24 cellular contexts compared by ENCODE assay signal in the genomic region with DNA sequence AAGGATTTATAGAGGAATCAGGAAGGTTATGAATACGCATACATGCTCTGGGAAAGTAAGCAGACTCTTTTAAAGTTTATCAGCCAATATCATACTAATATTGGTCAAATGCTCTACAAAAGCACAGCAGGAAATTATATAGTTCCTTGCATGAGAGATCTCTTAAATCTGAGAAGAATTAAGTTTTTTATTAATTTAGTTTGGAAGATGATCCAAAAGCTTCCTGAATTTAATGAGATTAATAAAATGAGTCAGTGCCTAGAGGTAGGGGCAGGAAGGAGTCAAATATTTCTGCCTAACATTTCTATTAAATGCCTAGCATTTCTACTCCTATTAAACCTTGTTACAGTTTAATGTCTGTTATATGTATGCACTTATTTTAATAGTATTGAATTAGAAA.
"Had no signal": no experiment of that assay in that cellular context is flagged by ENCODE, and none has a peak within 500 bp of the region (broad histone marks: within the 10 kb centered on the region; RNA-seq: fewer than 3 reads in every experiment).

No MANE protein-coding gene starts in this region.

- H3K9me3 ChIP-seq: esophagus squamous epithelium, gastroesophageal sphincter, pancreas, prostate gland, sigmoid colon, thoracic aorta, transverse colon had no signal

- FAIRE-seq: kidney, pancreas had no signal

- ATAC-seq: gastroesophageal sphincter; left cardiac atrium; left ventricle myocardium superior; natural killer cell treated with Interleukin-12 subunit alpha and Interleukin-12 subunit beta and Interleukin-15 and Interleukin-18, amount 100 ng/mL, for 72 hours; pancreas had no signal

- H3K27me3 ChIP-seq: esophagus squamous epithelium, gastroesophageal sphincter, pancreas, sigmoid colon, stomach, transverse colon had no signal

- H3K27ac ChIP-seq: coronary artery, esophagus squamous epithelium, gastroesophageal sphincter, pancreas, prostate gland, sigmoid colon, skin epidermis, stomach, thoracic aorta, transverse colon had no signal

- DNase-seq: central memory CD4-positive, alpha-beta T cell; effector memory CD4-positive, alpha-beta T cell; esophagus squamous epithelium; foreskin fibroblast; kidney; left cardiac atrium; left ventricle myocardium superior; mesenchymal stem cell; midbrain; occipital lobe; pancreas; sigmoid colon; stimulated activated CD4-positive, alpha-beta T cell treated with anti-CD3 and anti-CD28 coated beads, Interleukin-12 subunit alpha, Interleukin-12 subunit beta, amount 100 ng/mL, for 4 hours; stimulated activated naive CD4-positive, alpha-beta T cell; stomach; substantia nigra; transverse colon had no signal

- H3K4me3 Mint-ChIP-seq: natural killer cell treated with Interleukin-12 subunit alpha and Interleukin-12 subunit beta and Interleukin-15 and Interleukin-18, amount 100 ng/mL, for 72 hours had no signal

- H3K27ac Mint-ChIP-seq: natural killer cell treated with Interleukin-12 subunit alpha and Interleukin-12 subunit beta and Interleukin-15 and Interleukin-18, amount 100 ng/mL, for 72 hours had no signal

- H3K4me3 ChIP-seq: coronary artery, esophagus squamous epithelium, gastroesophageal sphincter, lung, pancreas, prostate gland, sigmoid colon, skin epidermis, stomach, thoracic aorta, transverse colon had no signal

- H3K36me3 ChIP-seq: esophagus squamous epithelium, gastroesophageal sphincter, pancreas, prostate gland, sigmoid colon, stomach, thoracic aorta, transverse colon had no signal

- H3K4me1 ChIP-seq: esophagus squamous epithelium, gastroesophageal sphincter, pancreas, prostate gland, sigmoid colon, stomach, transverse colon had no signal

- H3K27me3 Mint-ChIP-seq: natural killer cell treated with Interleukin-12 subunit alpha and Interleukin-12 subunit beta and Interleukin-15 and Interleukin-18, amount 100 ng/mL, for 72 hours had no signal
